8 cellular contexts compared by ENCODE assay signal in genomic region chr10:8054243-8054497, GRCh38. TPM values are rescaled to one million over a fixed set of nuclear protein-coding genes. Genes with fewer than 3 reads are reported as not detected.
DNase-seq lines count a peak whose midpoint lies in the region; ATAC-seq, FAIRE-seq and TF ChIP-seq lines count a peak whose summit lies in the region.

No MANE protein-coding gene starts in this region.

- H3K9ac ChIP-seq in endothelial cell of umbilical vein (replicated peaks; ENCODE audit: extremely low read depth, insufficient read depth, low read length) = peak overlapping the region; percentile 55
- peak overlapping the region; percentile 32 for H3K9ac ChIP-seq in parathyroid adenoma

- no peaks in the 10 kb centered on the region for H3K9me3 ChIP-seq in BE2C
- no peaks in the 10 kb centered on the region for H3K9me3 ChIP-seq in endothelial cell of umbilical vein (replicated peaks; ENCODE audit: control insufficient read depth, insufficient read depth, low read length)
- H3K9me3 ChIP-seq in parathyroid adenoma (ENCODE audit: control insufficient read depth, low read length) = no peaks in the 10 kb centered on the region

- H3K27me3 Mint-ChIP-seq in IgD-negative memory B cell = peaks cover 46% of the 10 kb centered on the region

- H4K20me1 ChIP-seq in endothelial cell of umbilical vein (replicated peaks; ENCODE audit: control insufficient read depth, extremely low read depth, insufficient read depth, low read length) = no peaks in the 10 kb centered on the region

- H2AFZ ChIP-seq in endothelial cell of umbilical vein (ENCODE audit: low read depth, low read length) = no peak overlapping the region
- no peak overlapping the region for H2AFZ ChIP-seq in parathyroid adenoma

- peaks cover 71% of the 10 kb centered on the region for H3K79me2 ChIP-seq in endothelial cell of umbilical vein (ENCODE audit: control insufficient read depth, insufficient read depth, low read length)
- H3K79me2 ChIP-seq in parathyroid adenoma = peaks cover 49% of the 10 kb centered on the region

- intact Hi-C loops in endothelial cell of umbilical vein (cut with micrococcal nuclease) = loop anchor here (1.0 to 10.0 kb wide), 9 partner anchors 87 to 1247 kb away; partner anchors contain the start of genes ATP5F1C and TAF3

- H3K36me3 Mint-ChIP-seq in IgD-negative memory B cell = no peaks in the 10 kb centered on the region

- H3K9me3 Mint-ChIP-seq in IgD-negative memory B cell = peaks cover 0 to 14% (median 0%) of the 10 kb centered on the region in 3 donors

- CTCF ChIA-PET in endothelial cell of umbilical vein (lab: Charles Lee) = no interaction called here

- H3K4me2 ChIP-seq in endothelial cell of umbilical vein (ENCODE audit: insufficient read depth, low read length) (peak overlapping the region; percentile 50), parathyroid adenoma (ENCODE audit: low read length) (peak overlapping the region; percentile 89)

- H3K4me3 ChIP-seq in BE2C (ENCODE audit: low read depth, low read length) (peak overlapping the region; percentile 80), endothelial cell of umbilical vein (replicated peaks in 1 of 3; ENCODE audit: insufficient read depth in 1 of 3, low read depth in 1 of 3, low read length in 3 of 3) (peak overlapping the region; percentile 9 to 95 (median 72)), parathyroid adenoma (ENCODE audit: low read depth, low read length) (peak overlapping the region; percentile 79)

- H3K27ac ChIP-seq in endothelial cell of umbilical vein (ENCODE audit: insufficient read depth, low read depth, low read length) (peak overlapping the region; percentile 55), parathyroid adenoma (peak overlapping the region; percentile 96)

- H3K36me3 ChIP-seq in BE2C = peaks cover 44% of the 10 kb centered on the region
- H3K36me3 ChIP-seq in endothelial cell of umbilical vein (ENCODE audit: control insufficient read depth in 2 of 2, extremely low read depth in 1 of 2, insufficient read depth in 2 of 2, low read length in 2 of 2) = peaks cover 0 to 11% of the 10 kb centered on the region in 2 experiments
- H3K36me3 ChIP-seq in parathyroid adenoma (ENCODE audit: control insufficient read depth, insufficient read depth, low read length) = peaks cover 22% of the 10 kb centered on the region

- TF ChIP-seq POLR2A in endothelial cell of umbilical vein (IDR thresholded peaks at IDR 0.05; ENCODE audit: low read depth, low read length) = no peak

- POLR2A ChIA-PET in endothelial cell of umbilical vein (lab: Charles Lee) = interaction anchor here (0.6 to 0.7 kb wide), 6 partner anchors 9 to 1338 kb away, joined by 3 to 4 read pairs (median 4); no protein-coding TSS in a partner anchor

- no peak for FAIRE-seq in endothelial cell of umbilical vein (lab: Jason Lieb, UNC)

- peak overlapping the region; percentile 90 to 95 (median 93) for H3K27ac Mint-ChIP-seq in IgD-negative memory B cell

- 0 out of 2 replicates have a peak, but pooled peaks cover 4% of the 10 kb centered on the region for H3K4me1 ChIP-seq in BE2C
- H3K4me1 ChIP-seq in endothelial cell of umbilical vein (ENCODE audit: control insufficient read depth, extremely low read depth, insufficient read depth, low read length) = peaks cover 31% of the 10 kb centered on the region
- H3K4me1 ChIP-seq in parathyroid adenoma = no peaks in the 10 kb centered on the region

- peak overlapping the region; percentile 81 to 90 (median 88) for H3K4me3 Mint-ChIP-seq in IgD-negative memory B cell

- no TSS peak for BruUV-seq in endothelial cell of umbilical vein (replicated peaks; lab: Mats Ljungman, UMichigan)

- H3K4me1 Mint-ChIP-seq in IgD-negative memory B cell = peaks cover 19 to 35% (median 20%) of the 10 kb centered on the region in 3 donors

- ATAC-seq in GM21381 (IDR thresholded peaks at IDR 0.05; ENCODE audit: unreplicated experiment) = peak; percentile 5

- H3K27me3 ChIP-seq in BE2C (no peaks in the 10 kb centered on the region), endothelial cell of umbilical vein (ENCODE audit: control insufficient read depth in 2 of 2, insufficient read depth in 2 of 2, low read length in 2 of 2) (no peaks in the 10 kb centered on the region), parathyroid adenoma (ENCODE audit: control insufficient read depth, insufficient read depth, low read length) (no peaks in the 10 kb centered on the region)

- dilution Hi-C loops in endothelial cell of umbilical vein (cut with MboI; ENCODE audit: extremely low pct_ligation_motif_present, low sequenced_read_pairs) = no loop called here

- no peak for TF ChIP-seq CTCF in BE2C (IDR thresholded peaks at IDR 0.05; ENCODE audit: low read depth, low read length)
- no peak for TF ChIP-seq CTCF in endothelial cell of umbilical vein (IDR thresholded peaks at IDR 0.05; ENCODE audit: extremely low read depth in 1 of 2, insufficient read depth in 1 of 2, low read depth in 1 of 2, low read length in 2 of 2)
- no peak for TF ChIP-seq CTCF in parathyroid adenoma (IDR thresholded peaks at IDR 0.05)

- H3K9me1 ChIP-seq in endothelial cell of umbilical vein (replicated peaks; ENCODE audit: control insufficient read depth, extremely low read depth, insufficient read depth, low read length) = no peaks in the 10 kb centered on the region

- DNase-seq in BE2C (no peak), endothelial cell of umbilical vein (ENCODE audit: low read depth, low spot score) (no peak), NCI-H2171 treated with DMSO at 0.1 percent for 48 hours (lab: John Stamatoyannopoulos, UW) (no peak), NCI-H446 (lab: John Stamatoyannopoulos, UW) (no peak)
- no peak for DNase-seq in activated effector memory CD4-positive, alpha-beta T cell treated with anti-CD3 and anti-CD28 coated beads, Interleukin-2, amount 50 U/mL, for 16 hours

TF ChIP-seq in endothelial cell of umbilical vein, 7 proteins besides CTCF, POLR2A, EP300 and RAD21:
- TF ChIP-seq JUN (IDR thresholded peaks at IDR 0.05; ENCODE audit: borderline replicate concordance, insufficient read depth, insufficient read length, low read depth) (no peak), GATA2 (IDR thresholded peaks at IDR 0.05; ENCODE audit: insufficient read depth, insufficient read length, low read depth, low read length) (no peak)

RNA-seq across cellular contexts. Expression of gene GATA3, which starts 0.3 kb away (rescaled TPM):
- 223 TPM for polyA plus RNA-seq in BE2C (2012; ENCODE audit: insufficient read depth, insufficient read length, low read depth)
- 2.0 TPM for polyA plus RNA-seq in IgD-negative memory B cell
- 30.9 and 33.0 TPM in 2 replicates for total RNA-seq in endothelial cell of umbilical vein
- polyA plus RNA-seq in endothelial cell of umbilical vein = 7.2 and 9.3 TPM in 2 replicates
- polyA plus RNA-seq in endothelial cell of umbilical vein (2011; cell fraction: cytosol; rRNA removed) = 6.7 and 7.0 TPM in 2 replicates
- 13.5 and 14.3 TPM in 2 replicates for polyA plus RNA-seq in endothelial cell of umbilical vein (2011; cell fraction: nucleus; rRNA removed)
- 16.6 and 19.7 TPM in 2 replicates for polyA plus RNA-seq in endothelial cell of umbilical vein (2012)
- 2.5 TPM in 2 replicates for polyA minus RNA-seq in endothelial cell of umbilical vein
- not detected for polyA minus RNA-seq in endothelial cell of umbilical vein (2011; cell fraction: cytosol; rRNA and poly(A)+ RNA removed)
- 5.0 and 8.9 TPM in 2 replicates for polyA minus RNA-seq in endothelial cell of umbilical vein (2011; cell fraction: nucleus; rRNA and poly(A)+ RNA removed)
